2 cellular contexts compared by ENCODE assay signal in genomic region chr7:137787577-137787976, GRCh38. TPM values are rescaled to one million over a fixed set of nuclear protein-coding genes. Genes with fewer than 3 reads are reported as not detected.
"Had no signal": no experiment of that assay in that cellular context is flagged by ENCODE, and none has a peak within 500 bp of the region (broad histone marks: within the 10 kb centered on the region; RNA-seq: fewer than 3 reads in every experiment).

No MANE protein-coding gene starts in this region.

RNA-seq across cellular contexts. Expression of gene DGKI, which starts 59.2 kb away (rescaled TPM):
- total RNA-seq: HT-29 had no signal
- polyA plus RNA-seq: IgD-negative memory B cell had no signal
